ENCODE assay signal across 10 cellular contexts in the genomic region with DNA sequence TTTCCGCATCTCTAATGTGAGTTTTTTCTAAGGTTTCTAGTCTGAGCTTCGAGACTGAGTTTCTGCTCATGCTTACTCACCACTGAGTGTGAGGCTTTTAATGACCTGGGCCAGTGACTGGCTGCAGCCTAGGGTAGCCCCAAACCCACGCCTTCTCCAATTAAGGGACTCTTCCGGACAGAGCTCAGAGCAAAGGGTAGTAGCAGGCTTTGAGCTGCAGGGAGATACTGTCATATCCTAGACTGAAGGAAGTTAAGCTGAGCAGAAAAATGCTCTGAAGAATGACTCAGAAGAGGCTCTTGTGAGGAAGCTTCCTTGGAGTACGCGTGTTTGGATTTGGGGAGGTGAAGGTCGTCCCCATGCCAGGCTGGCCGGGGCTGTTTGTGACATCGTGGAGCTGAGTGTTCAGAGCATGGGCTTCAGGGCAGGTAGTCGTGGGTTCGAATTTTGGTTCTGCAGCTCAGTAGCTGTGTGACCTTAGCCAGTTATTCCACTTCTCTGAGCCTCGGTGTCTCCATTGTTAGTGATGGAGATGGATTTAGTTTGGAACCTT. TPM values are rescaled to one million over a fixed set of nuclear protein-coding genes. Genes with fewer than 3 reads are reported as not detected.
A peak's percentile ranks its signal among the peaks of the same experiment; 100 is the strongest.
DNase-seq lines count a peak whose midpoint lies in the region; ATAC-seq and TF ChIP-seq lines count a peak whose summit lies in the region.
"Had no signal": no experiment of that assay in that cellular context is flagged by ENCODE, and none has a peak within 500 bp of the region (broad histone marks: within the 10 kb centered on the region; RNA-seq: fewer than 3 reads in every experiment).

No MANE protein-coding gene starts in this region.

- H3K4me1 Mint-ChIP-seq in activated naive CD4-positive, alpha-beta T cell treated with anti-CD3 and anti-CD28 coated beads, Interleukin-2, amount 50 U/mL, for 24 hours: peaks cover 73% of the 10 kb centered on the region

- H3K27ac Mint-ChIP-seq in activated naive CD4-positive, alpha-beta T cell treated with anti-CD3 and anti-CD28 coated beads, Interleukin-2, amount 50 U/mL, for 24 hours: peak overlapping the region; percentile 80

- no peak for TF ChIP-seq EP300 in transverse colon (IDR thresholded peaks at IDR 0.05; ENCODE audit: low read depth)

- no peaks in the 10 kb centered on the region for H3K27me3 Mint-ChIP-seq in activated naive CD4-positive, alpha-beta T cell treated with anti-CD3 and anti-CD28 coated beads, Interleukin-2, amount 50 U/mL, for 24 hours

- H4K20me1 ChIP-seq in Loucy (ENCODE audit: insufficient read depth, low read length, poor library complexity, severe bottlenecking): peaks cover 6% of the 10 kb centered on the region

- H3K9ac ChIP-seq in Loucy (ENCODE audit: low read depth, low read length, poor library complexity, severe bottlenecking): peak overlapping the region; percentile 90

- peak overlapping the region; percentile 42 for H3K27ac ChIP-seq in mesodermal cell (ENCODE audit: low read depth, low read length, severe bottlenecking)
- no peak overlapping the region for H3K27ac ChIP-seq in transverse colon

- no peak for ATAC-seq in omental fat pad (ENCODE audit: low FRiP score)
- ATAC-seq: left ventricle myocardium superior had no signal

- no peaks in the 10 kb centered on the region for H3K27me3 ChIP-seq in Loucy (ENCODE audit: insufficient read depth, low read length, poor library complexity, severe bottlenecking)
- no peaks in the 10 kb centered on the region for H3K27me3 ChIP-seq in transverse colon

- no peak for TF ChIP-seq CTCF in Loucy (conservative IDR thresholded peaks at IDR 0.05; ENCODE audit: low read length)
- no peak for TF ChIP-seq CTCF in omental fat pad (IDR thresholded peaks at IDR 0.05)
- no peak for TF ChIP-seq CTCF in transverse colon (IDR thresholded peaks at IDR 0.05)

- H3K36me3 Mint-ChIP-seq in activated naive CD4-positive, alpha-beta T cell treated with anti-CD3 and anti-CD28 coated beads, Interleukin-2, amount 50 U/mL, for 24 hours: no peaks in the 10 kb centered on the region

- H3K4me3 Mint-ChIP-seq in activated naive CD4-positive, alpha-beta T cell treated with anti-CD3 and anti-CD28 coated beads, Interleukin-2, amount 50 U/mL, for 24 hours: peak overlapping the region; percentile 48

- WGBS in mesodermal cell (ENCODE audit: insufficient coverage in 2 of 2), 2 experiments: 86 to 87% methylated on average over 11 to 12 of the region's 12 CpGs
- 58 to 91% methylated on average over 4 to 12 of the region's 12 CpGs for WGBS in transverse colon (ENCODE audit: low coverage in 1 of 2), 2 donors

- peaks cover 33% of the 10 kb centered on the region for H3K4me1 ChIP-seq in Loucy (ENCODE audit: insufficient read depth, low read length, poor library complexity, severe bottlenecking)
- H3K4me1 ChIP-seq in mesodermal cell (ENCODE audit: control insufficient read depth, insufficient read depth, low read length, poor library complexity, severe bottlenecking): peaks cover 25% of the 10 kb centered on the region
- H3K4me1 ChIP-seq in transverse colon: peaks cover 0 to 32% (median 20%) of the 10 kb centered on the region in 4 donors

- no peak overlapping the region for H2AFZ ChIP-seq in Loucy (ENCODE audit: low read length)

- H3K79me2 ChIP-seq in Loucy (ENCODE audit: insufficient read depth, low read length): peaks cover 63% of the 10 kb centered on the region

- in situ Hi-C loops in transverse colon (cut with MboI; ENCODE audit: low pct_ligation_motif_present in 1 of 4, low pct_unique_long_range_greater_than_20kb in 1 of 4, low sequenced_read_pairs in 3 of 4): no loop called here

- H3K4me3 ChIP-seq in Loucy (ENCODE audit: low read length, poor library complexity, severe bottlenecking): peak overlapping the region; percentile 39
- no peak overlapping the region for H3K4me3 ChIP-seq in mesodermal cell (ENCODE audit: extremely low read depth, insufficient read depth, low read length, poor library complexity, severe bottlenecking)
- H3K4me3 ChIP-seq in transverse colon: no peak overlapping the region

- intact Hi-C loops in transverse colon (cut with DNase I; ENCODE audit: low total_unique reads): no loop called here

- no peaks in the 10 kb centered on the region for H3F3A ChIP-seq in Loucy (ENCODE audit: low read depth)

- TF ChIP-seq POLR2A in transverse colon (IDR thresholded peaks at IDR 0.05): no peak

- no peaks in the 10 kb centered on the region for H3K9me3 ChIP-seq in Loucy (ENCODE audit: insufficient read depth, low read depth, low read length)
- no peaks in the 10 kb centered on the region for H3K9me3 ChIP-seq in mesodermal cell (ENCODE audit: control insufficient read depth, low read length)
- H3K9me3 ChIP-seq in transverse colon: no peaks in the 10 kb centered on the region

- H3K9me2 ChIP-seq in Loucy (replicated peaks; ENCODE audit: low read depth, low read length): no peaks in the 10 kb centered on the region

- H3K36me3 ChIP-seq in Loucy (ENCODE audit: insufficient read depth, low read length) (no peaks in the 10 kb centered on the region), mesodermal cell (ENCODE audit: control insufficient read depth, insufficient read depth, low read length) (peaks cover 3% of the 10 kb centered on the region), transverse colon (no peaks in the 10 kb centered on the region)

- DNase-seq in CD1c-positive myeloid dendritic cell (ENCODE audit: extremely low spot score) (peak; percentile 81), omental fat pad (ENCODE audit: low spot score) (no peak), DMS53 treated with DMSO at 0.1 percent for 48 hours (lab: John Stamatoyannopoulos, UW; ENCODE audit: unreplicated experiment) (no peak), transverse colon (no peak), iPS-NIHi7 (ENCODE audit: extremely low spot score) (no peak)
- DNase-seq: amygdala, left ventricle myocardium superior had no signal

- H3K4me2 ChIP-seq in Loucy (ENCODE audit: low read depth, low read length, poor library complexity, severe bottlenecking): peak overlapping the region; percentile 79

- no peaks in the 10 kb centered on the region for H3K9me3 Mint-ChIP-seq in activated naive CD4-positive, alpha-beta T cell treated with anti-CD3 and anti-CD28 coated beads, Interleukin-2, amount 50 U/mL, for 24 hours

RNA-seq across cellular contexts. Expression of a gene that starts 3.5 kb away (rescaled TPM):
- polyA plus RNA-seq in mesodermal cell (2013, experiment 1 of 2): 19.9 TPM
- 15.3 TPM for polyA plus RNA-seq in mesodermal cell (2013, experiment 2 of 2)
- total RNA-seq in omental fat pad (10 to 100 TPM; 11.5 to 18.5 (median 15.5) TPM), transverse colon (10 to 100 TPM; 18.3 to 40.0 (median 25.3) TPM)

RNA-seq across cellular contexts. Expression of a gene that starts 3.7 kb away (rescaled TPM):
- 39.7 TPM for polyA plus RNA-seq in mesodermal cell (2013, experiment 1 of 2)
- 39.9 TPM for polyA plus RNA-seq in mesodermal cell (2013, experiment 2 of 2)
- total RNA-seq in omental fat pad (10 to 100 TPM; 44.1 to 98.0 (median 45.0) TPM), transverse colon (100 to 1,000 TPM in 1 of 4 donors, 10 to 100 TPM in 3; 43.6 to 263 (median 47.7) TPM)

RNA-seq across cellular contexts. Expression of a gene that starts 14.8 kb away (rescaled TPM):
- polyA plus RNA-seq in mesodermal cell (2013, experiment 1 of 2): 48.6 TPM
- polyA plus RNA-seq in mesodermal cell (2013, experiment 2 of 2): 42.4 TPM
- total RNA-seq in omental fat pad: 10 to 100 TPM; 37.4 to 62.6 (median 51.0) TPM
- total RNA-seq in transverse colon: 10 to 100 TPM in 3 of 4 donors, 1 to 10 TPM in 1; 6.2 to 47.0 (median 40.0) TPM

RNA-seq across cellular contexts. Expression of a gene that starts 35.8 kb away (rescaled TPM):
- 18.7 TPM for polyA plus RNA-seq in mesodermal cell (2013, experiment 1 of 2)
- polyA plus RNA-seq in mesodermal cell (2013, experiment 2 of 2): 18.0 TPM
- total RNA-seq in omental fat pad (10 to 100 TPM; 19.0 to 37.2 (median 28.7) TPM), transverse colon (100 to 1,000 TPM in 1 of 4 donors, 10 to 100 TPM in 3; 49.0 to 105 (median 62.7) TPM)
